ENCODE assay signal across 23 cellular contexts in the genomic region with DNA sequence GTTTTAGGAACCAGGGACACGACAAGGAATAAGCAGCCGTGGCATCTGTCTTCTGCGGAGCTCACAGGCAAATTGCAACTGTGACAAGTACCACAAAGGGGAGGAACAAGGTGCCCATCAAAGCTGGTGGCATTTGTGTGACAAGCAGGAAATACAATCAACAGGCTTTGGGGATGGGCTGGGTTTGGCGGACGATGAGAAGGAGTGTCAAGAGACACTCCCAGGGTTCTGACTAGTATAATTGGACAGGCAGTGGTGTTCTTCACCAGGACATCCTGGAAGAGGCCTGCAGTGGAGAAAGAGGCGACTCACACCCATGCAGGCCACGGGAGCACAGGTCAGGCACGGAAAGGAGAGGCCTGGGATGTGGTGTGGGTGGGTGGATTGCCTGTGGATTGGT. TPM values are rescaled to one million over a fixed set of nuclear protein-coding genes. Genes with fewer than 3 reads are reported as not detected.
DNase-seq lines count a peak whose midpoint lies in the region; ATAC-seq and TF ChIP-seq lines count a peak whose summit lies in the region.
"Had no signal": no experiment of that assay in that cellular context is flagged by ENCODE, and none has a peak within 500 bp of the region (broad histone marks: within the 10 kb centered on the region; RNA-seq: fewer than 3 reads in every experiment).

No MANE protein-coding gene starts in this region.

- H3K56ac ChIP-seq in mesendoderm (ENCODE audit: low read length) = no peak overlapping the region

- no peaks in the 10 kb centered on the region for H3K36me3 ChIP-seq in mesendoderm (ENCODE audit: control insufficient read depth, insufficient read depth, low read length)
- H3K36me3 ChIP-seq: SJCRH30 had no signal

- H3K4me1 ChIP-seq in mesendoderm (ENCODE audit: control insufficient read depth, low read depth, low read length) = peaks cover 3% of the 10 kb centered on the region
- H3K4me1 ChIP-seq: SJCRH30 had no signal

- H4K8ac ChIP-seq in mesendoderm (ENCODE audit: low read depth, low read length) = no peak overlapping the region

- no peak overlapping the region for H3K9ac ChIP-seq in mesendoderm (ENCODE audit: low read length)

- H3K4me3 ChIP-seq in mesendoderm (ENCODE audit: low read length) = no peak overlapping the region
- H3K4me3 ChIP-seq: SJCRH30 had no signal

- peak overlapping the region; percentile 66 for H3K4me3 Mint-ChIP-seq in activated CD4-positive, alpha-beta T cell treated with anti-CD3 and anti-CD28 coated beads, Interleukin-2, amount 10 ng/mL, durations not matched to agents 7 days and 5 days
- H3K4me3 Mint-ChIP-seq in activated naive CD4-positive, alpha-beta T cell treated with anti-CD3 and anti-CD28 coated beads, Interleukin-2, amount 10 ng/mL, durations not matched to agents 7 days and 5 days = no peak overlapping the region

- no peak overlapping the region for H2BK5ac ChIP-seq in mesendoderm (ENCODE audit: low read length)

- no peak overlapping the region for H3K4ac ChIP-seq in mesendoderm (ENCODE audit: low read depth, low read length)

- no peak overlapping the region for H3K27ac ChIP-seq in mesendoderm (ENCODE audit: low read depth, low read length)
- H3K27ac ChIP-seq: SJCRH30 had no signal

- DNase-seq in activated CD4-positive, alpha-beta T cell treated with anti-CD3 and anti-CD28 coated beads, Interleukin-2, amount 10 ng/mL, durations not matched to agents 7 days and 5 days = peak; percentile 53
- DNase-seq in activated CD4-positive, alpha-beta T cell treated with anti-CD3 and anti-CD28 coated beads for 1 hour = no peak
- peak; percentile 34 for DNase-seq in activated naive CD4-positive, alpha-beta T cell treated with anti-CD3 and anti-CD28 coated beads, Interleukin-2, amount 10 ng/mL, durations not matched to agents 7 days and 5 days
- DNase-seq in mesendoderm (no peak), CD1c-positive myeloid dendritic cell (ENCODE audit: extremely low spot score) (no peak), ecto neural progenitor cell (ENCODE audit: low spot score) (no peak)
- DNase-seq: 8988T; activated CD4-positive, alpha-beta T cell treated with anti-CD3 and anti-CD28 coated beads for 48 hours; C1 segment of cervical spinal cord; caudate nucleus; left cardiac atrium; NCI-H2029 treated with DMSO at 0.1 percent for 48 hours; NCI-H526 treated with DMSO at 0.1 percent for 48 hours; SJCRH30; T1000 had no signal

- H3K79me1 ChIP-seq in mesendoderm (ENCODE audit: low read length) = no peaks in the 10 kb centered on the region

- peak; percentile 41 for TF ChIP-seq POLR2A in GM15510 (IDR thresholded peaks at IDR 0.05; ENCODE audit: borderline replicate concordance, extremely low read depth, insufficient read length)

- H3K4me1 Mint-ChIP-seq in activated CD4-positive, alpha-beta T cell treated with anti-CD3 and anti-CD28 coated beads, Interleukin-2, amount 10 ng/mL, durations not matched to agents 7 days and 5 days = peaks cover 73% of the 10 kb centered on the region
- H3K4me1 Mint-ChIP-seq in activated naive CD4-positive, alpha-beta T cell treated with anti-CD3 and anti-CD28 coated beads, Interleukin-2, amount 10 ng/mL, durations not matched to agents 7 days and 5 days = peaks cover 46% of the 10 kb centered on the region

- no peak overlapping the region for H2BK120ac ChIP-seq in mesendoderm (ENCODE audit: low read depth, low read length)

- CTCF ChIA-PET in activated CD4-positive, alpha-beta T cell treated with anti-CD3 and anti-CD28 coated beads, Interleukin-2, amount 10 ng/mL, durations not matched to agents 7 days and 5 days (lab: Charles Lee) = interaction anchor here (0.6 to 1.6 kb wide), 5 partner anchors 11 to 79 kb away, joined by 3 to 4 read pairs (median 3); no protein-coding TSS in a partner anchor
- CTCF ChIA-PET in activated naive CD4-positive, alpha-beta T cell treated with anti-CD3 and anti-CD28 coated beads, Interleukin-2, amount 10 ng/mL, durations not matched to agents 7 days and 5 days (lab: Charles Lee) = interaction anchor here (0.6 to 9.8 kb wide), 3 partner anchors 46 to 131 kb away, joined by 3 to 85 read pairs (median 3); no protein-coding TSS in a partner anchor

- no peaks in the 10 kb centered on the region for H3K9me3 Mint-ChIP-seq in activated CD4-positive, alpha-beta T cell treated with anti-CD3 and anti-CD28 coated beads, Interleukin-2, amount 10 ng/mL, durations not matched to agents 7 days and 5 days
- no peaks in the 10 kb centered on the region for H3K9me3 Mint-ChIP-seq in activated naive CD4-positive, alpha-beta T cell treated with anti-CD3 and anti-CD28 coated beads, Interleukin-2, amount 10 ng/mL, durations not matched to agents 7 days and 5 days

- no peak overlapping the region for H3K18ac ChIP-seq in mesendoderm (ENCODE audit: low read length)

- H3K36me3 Mint-ChIP-seq in activated CD4-positive, alpha-beta T cell treated with anti-CD3 and anti-CD28 coated beads, Interleukin-2, amount 10 ng/mL, durations not matched to agents 7 days and 5 days (ENCODE audit: low read depth) = no peaks in the 10 kb centered on the region
- no peaks in the 10 kb centered on the region for H3K36me3 Mint-ChIP-seq in activated naive CD4-positive, alpha-beta T cell treated with anti-CD3 and anti-CD28 coated beads, Interleukin-2, amount 10 ng/mL, durations not matched to agents 7 days and 5 days

- H3K79me2 ChIP-seq in mesendoderm (ENCODE audit: control insufficient read depth, insufficient read depth, low read length) = no peaks in the 10 kb centered on the region

- H3K27me3 Mint-ChIP-seq in activated CD4-positive, alpha-beta T cell treated with anti-CD3 and anti-CD28 coated beads, Interleukin-2, amount 10 ng/mL, durations not matched to agents 7 days and 5 days = peaks cover 2% of the 10 kb centered on the region
- peaks cover 20% of the 10 kb centered on the region for H3K27me3 Mint-ChIP-seq in activated naive CD4-positive, alpha-beta T cell treated with anti-CD3 and anti-CD28 coated beads, Interleukin-2, amount 10 ng/mL, durations not matched to agents 7 days and 5 days

- no peaks in the 10 kb centered on the region for H3K27me3 ChIP-seq in mesendoderm (ENCODE audit: insufficient read depth, low read length, poor library complexity)

- no peak overlapping the region for H2BK15ac ChIP-seq in mesendoderm (replicated peaks; ENCODE audit: low read depth)

- POLR2A ChIA-PET in activated CD4-positive, alpha-beta T cell treated with anti-CD3 and anti-CD28 coated beads, Interleukin-2, amount 10 ng/mL, durations not matched to agents 7 days and 5 days (lab: Charles Lee) = no interaction called here

- peak overlapping the region; percentile 24 for H2AK5ac ChIP-seq in mesendoderm (ENCODE audit: low read length)

- H3K27ac Mint-ChIP-seq in activated CD4-positive, alpha-beta T cell treated with anti-CD3 and anti-CD28 coated beads, Interleukin-2, amount 10 ng/mL, durations not matched to agents 7 days and 5 days = peak overlapping the region; percentile 73
- H3K27ac Mint-ChIP-seq in activated naive CD4-positive, alpha-beta T cell treated with anti-CD3 and anti-CD28 coated beads, Interleukin-2, amount 10 ng/mL, durations not matched to agents 7 days and 5 days = no peak overlapping the region

- ATAC-seq in GM21786 (IDR thresholded peaks at IDR 0.05; ENCODE audit: unreplicated experiment) = no peak
- ATAC-seq: left cardiac atrium had no signal

- H3K23ac ChIP-seq in mesendoderm (ENCODE audit: low read length) = no peak overlapping the region

- no peak overlapping the region for H3K4me2 ChIP-seq in mesendoderm (ENCODE audit: low read length)

- WGBS in mesendoderm (ENCODE audit: extremely low coverage, insufficient coverage, low lambda C conversion rate) = no CpG with 5 or more reads among the region's 8 CpGs

- H4K5ac ChIP-seq in mesendoderm (ENCODE audit: low read length) = no peak overlapping the region

RNA-seq across cellular contexts. Expression of gene SPATA3, which starts 14.2 kb away (rescaled TPM):
- under 1 TPM in 1 of 2 experiments, not detected in 1; 0.71 TPM for total RNA-seq in activated CD4-positive, alpha-beta T cell treated with anti-CD3 and anti-CD28 coated beads, Interleukin-2, amount 10 ng/mL, durations not matched to agents 7 days and 5 days
- polyA plus RNA-seq in mesendoderm (2013, experiment 1 of 2) = not detected
- not detected for polyA plus RNA-seq in mesendoderm (2013, experiment 2 of 2)
- total RNA-seq: Daoy, fibroblast of villous mesenchyme, left cardiac atrium, mononuclear cell, osteocyte, SJCRH30, skeletal muscle tissue, ureter had no signal

RNA-seq across cellular contexts. Expression of gene C2orf72, which starts 55.6 kb away (rescaled TPM):
- total RNA-seq in activated CD4-positive, alpha-beta T cell treated with anti-CD3 and anti-CD28 coated beads, Interleukin-2, amount 10 ng/mL, durations not matched to agents 7 days and 5 days = under 1 TPM in 1 of 2 experiments, not detected in 1; 0.15 TPM
- polyA plus RNA-seq in mesendoderm (2013, experiment 1 of 2) = 0.69 TPM
- polyA plus RNA-seq in mesendoderm (2013, experiment 2 of 2) = 0.83 TPM
- total RNA-seq: fibroblast of villous mesenchyme, mononuclear cell, osteocyte, SJCRH30 had no signal

RNA-seq across cellular contexts. Expression of gene GPR55, which starts 56.7 kb away (rescaled TPM):
- 1 to 10 TPM; 9.2 to 9.4 TPM for total RNA-seq in activated CD4-positive, alpha-beta T cell treated with anti-CD3 and anti-CD28 coated beads, Interleukin-2, amount 10 ng/mL, durations not matched to agents 7 days and 5 days
- 0.41 TPM for polyA plus RNA-seq in mesendoderm (2013, experiment 1 of 2)
- 0.41 TPM for polyA plus RNA-seq in mesendoderm (2013, experiment 2 of 2)
- total RNA-seq: Daoy, fibroblast of villous mesenchyme, osteocyte, skeletal muscle tissue had no signal

Comparison
In these comparisons a context has a peak if more than half of its experiments do, and no peak if none do; other contexts are left out.
1. DNase-seq: peak in activated CD4-positive, alpha-beta T cell treated with anti-CD3 and anti-CD28 coated beads, Interleukin-2, amount 10 ng/mL, durations not matched to agents 7 days and 5 days (single experiment) and activated naive CD4-positive, alpha-beta T cell treated with anti-CD3 and anti-CD28 coated beads, Interleukin-2, amount 10 ng/mL, durations not matched to agents 7 days and 5 days (single experiment); none in activated CD4-positive, alpha-beta T cell treated with anti-CD3 and anti-CD28 coated beads for 1 hour (single experiment), mesendoderm (single experiment), CD1c-positive myeloid dendritic cell (single experiment) and ecto neural progenitor cell (single experiment).